In genomic region chr10:49403363-49403762, GRCh38 we compare ENCODE assay signal across 9 cellular contexts. TPM values are rescaled to one million over a fixed set of nuclear protein-coding genes. Genes with fewer than 3 reads are reported as not detected.
"Had no signal": no experiment of that assay in that cellular context is flagged by ENCODE, and none has a peak within 500 bp of the region (broad histone marks: within the 10 kb centered on the region; RNA-seq: fewer than 3 reads in every experiment).

No MANE protein-coding gene starts in this region.

- ATAC-seq: HCT116, HepG2 had no signal

- DNase-seq: GM23248, GOT3, H7, KG1 had no signal

- H3K4me3 Mint-ChIP-seq: IgD-negative memory B cell had no signal

RNA-seq across cellular contexts. Expression of gene DRGX, which starts 7.5 kb away (rescaled TPM):
- total RNA-seq: GM23248, H4, H7, HepG2, HT1080 had no signal
